33 cellular contexts compared by ENCODE assay signal in genomic region chr11:112266410-112266778, GRCh38. TPM values are rescaled to one million over a fixed set of nuclear protein-coding genes. Genes with fewer than 3 reads are reported as not detected.
"Had no signal": no experiment of that assay in that cellular context is flagged by ENCODE, and none has a peak within 500 bp of the region (broad histone marks: within the 10 kb centered on the region; RNA-seq: fewer than 3 reads in every experiment).

No MANE protein-coding gene starts in this region.

- H3K9me3 ChIP-seq: mucosa of descending colon, pancreas, psoas muscle, vagina had no signal

- H3K4me3 Mint-ChIP-seq: activated CD4-positive, alpha-beta T cell treated with anti-CD3 and anti-CD28 coated beads, Interleukin-2, amount 10 ng/mL, durations not matched to agents 24 days and 14 days; activated CD8-positive, alpha-beta memory T cell treated with anti-CD3 and anti-CD28 coated beads, Interleukin-2, amount 10 ng/mL, durations not matched to agents 7 days and 5 days; activated CD8-positive, alpha-beta T cell treated with anti-CD3 and anti-CD28 coated beads for 36 hours; activated naive CD8-positive, alpha-beta T cell treated with anti-CD3 and anti-CD28 coated beads, Interleukin-2, amount 50 U/mL, for 24 hours; activated T-helper 1 cell treated with anti-CD3 and anti-CD28 coated beads, Interleukin-12 subunit alpha, Interleukin-12 subunit beta, Interleukin-2, Interleukin-4 antibody, amounts not matched to agents 30 ng/mL and 10 ng/mL and 1 ng/mL, durations not matched to agents 14 hours and 24 hours and 36 hours; brain; immature natural killer cell; memory B cell; natural killer cell; stimulated activated naive B cell treated with anti-CD40 and anti-IgM and Interleukin-4, amounts not matched to agents 10 μg/mL and 1 μg/mL and 100 μg/mL, for 72 hours; type B pancreatic cell had no signal

- H3K9me3 Mint-ChIP-seq: activated CD4-positive, alpha-beta T cell treated with anti-CD3 and anti-CD28 coated beads, Interleukin-2, amount 10 ng/mL, durations not matched to agents 24 days and 14 days; activated CD8-positive, alpha-beta T cell treated with anti-CD3 and anti-CD28 coated beads for 36 hours; activated naive CD8-positive, alpha-beta T cell treated with anti-CD3 and anti-CD28 coated beads, Interleukin-2, amount 50 U/mL, for 24 hours; activated T-helper 1 cell treated with anti-CD3 and anti-CD28 coated beads, Interleukin-12 subunit alpha, Interleukin-12 subunit beta, Interleukin-2, Interleukin-4 antibody, amounts not matched to agents 30 ng/mL and 10 ng/mL and 1 ng/mL, durations not matched to agents 14 hours and 24 hours and 36 hours; brain; immature natural killer cell; memory B cell; natural killer cell; stimulated activated naive B cell treated with anti-CD40 and anti-IgM and Interleukin-4, amounts not matched to agents 10 μg/mL and 1 μg/mL and 100 μg/mL, for 72 hours; type B pancreatic cell had no signal

- H3K36me3 Mint-ChIP-seq: activated CD8-positive, alpha-beta memory T cell treated with anti-CD3 and anti-CD28 coated beads, Interleukin-2, amount 10 ng/mL, durations not matched to agents 7 days and 5 days; brain; memory B cell; natural killer cell; stimulated activated naive B cell treated with anti-CD40 and anti-IgM and Interleukin-4, amounts not matched to agents 10 μg/mL and 1 μg/mL and 100 μg/mL, for 72 hours; type B pancreatic cell had no signal

- DNase-seq: activated CD4-positive, alpha-beta T cell treated with anti-CD3 and anti-CD28 coated beads, Interleukin-2, amount 10 ng/mL, durations not matched to agents 24 days and 14 days; activated CD8-positive, alpha-beta memory T cell treated with anti-CD3 and anti-CD28 coated beads, Interleukin-2, amount 10 ng/mL, durations not matched to agents 7 days and 5 days; activated CD8-positive, alpha-beta T cell treated with anti-CD3 and anti-CD28 coated beads for 36 hours; activated gamma-delta T cell; activated naive CD4-positive, alpha-beta T cell treated with anti-CD3 and anti-CD28 coated beads, Interleukin-2, amount 50 U/mL, for 16 hours; activated naive CD8-positive, alpha-beta T cell treated with anti-CD3 and anti-CD28 coated beads, Interleukin-2, amount 50 U/mL, for 24 hours; anterior cingulate cortex; central memory CD4-positive, alpha-beta T cell; effector memory CD4-positive, alpha-beta T cell; foreskin keratinocyte; immature natural killer cell; mucosa of descending colon; natural killer cell; pancreas; psoas muscle; stimulated activated CD4-positive, alpha-beta T cell treated with anti-CD3 and anti-CD28 coated beads, Interleukin-2, amount 100 ng/mL, for 48 hours; stimulated activated CD8-positive, alpha-beta memory T cell treated with anti-CD3 and anti-CD28 coated beads, Interleukin-4, amount 100 ng/mL, for 48 hours; stimulated activated naive B cell treated with anti-CD40 and anti-IgM and Interleukin-4, amounts not matched to agents 10 μg/mL and 1 μg/mL and 100 μg/mL, for 72 hours had no signal

- FAIRE-seq: pancreas had no signal

- H3K4me1 ChIP-seq: foreskin keratinocyte, pancreas, psoas muscle, vagina had no signal

- ATAC-seq: activated CD4-positive, CD25-positive, alpha-beta regulatory T cell treated with anti-CD3 and anti-CD28 coated beads, Interleukin-2, amount 50 U/mL, for 24 hours; activated CD8-positive, alpha-beta memory T cell treated with anti-CD3 and anti-CD28 coated beads, Interleukin-2, amount 10 ng/mL, durations not matched to agents 7 days and 5 days; activated CD8-positive, alpha-beta T cell treated with anti-CD3 and anti-CD28 coated beads for 36 hours; activated naive CD8-positive, alpha-beta T cell treated with anti-CD3 and anti-CD28 coated beads, Interleukin-2, amount 50 U/mL, for 24 hours; foreskin keratinocyte; mucosa of descending colon; natural killer cell; psoas muscle; sciatic nerve; stimulated activated naive B cell treated with anti-CD40 and anti-IgM and Interleukin-4, amounts not matched to agents 10 μg/mL and 1 μg/mL and 100 μg/mL, for 72 hours had no signal

- H3K27ac Mint-ChIP-seq: activated CD4-positive, alpha-beta T cell treated with anti-CD3 and anti-CD28 coated beads, Interleukin-2, amount 10 ng/mL, durations not matched to agents 24 days and 14 days; activated CD8-positive, alpha-beta memory T cell treated with anti-CD3 and anti-CD28 coated beads, Interleukin-2, amount 10 ng/mL, durations not matched to agents 7 days and 5 days; activated CD8-positive, alpha-beta T cell treated with anti-CD3 and anti-CD28 coated beads for 36 hours; activated naive CD8-positive, alpha-beta T cell treated with anti-CD3 and anti-CD28 coated beads, Interleukin-2, amount 50 U/mL, for 24 hours; activated T-helper 1 cell treated with anti-CD3 and anti-CD28 coated beads, Interleukin-12 subunit alpha, Interleukin-12 subunit beta, Interleukin-2, Interleukin-4 antibody, amounts not matched to agents 30 ng/mL and 10 ng/mL and 1 ng/mL, durations not matched to agents 14 hours and 24 hours and 36 hours; brain; immature natural killer cell; memory B cell; natural killer cell; stimulated activated naive B cell treated with anti-CD40 and anti-IgM and Interleukin-4, amounts not matched to agents 10 μg/mL and 1 μg/mL and 100 μg/mL, for 72 hours; type B pancreatic cell had no signal

- H3K27ac ChIP-seq: foreskin keratinocyte, pancreas, psoas muscle, vagina, VCaP had no signal

- H3K4me1 Mint-ChIP-seq: activated CD4-positive, alpha-beta T cell treated with anti-CD3 and anti-CD28 coated beads, Interleukin-2, amount 10 ng/mL, durations not matched to agents 24 days and 14 days; activated CD8-positive, alpha-beta memory T cell treated with anti-CD3 and anti-CD28 coated beads, Interleukin-2, amount 10 ng/mL, durations not matched to agents 7 days and 5 days; activated naive CD8-positive, alpha-beta T cell treated with anti-CD3 and anti-CD28 coated beads, Interleukin-2, amount 50 U/mL, for 24 hours; brain; immature natural killer cell; natural killer cell had no signal

- H3K27me3 ChIP-seq: foreskin keratinocyte, pancreas, vagina had no signal

- H3K36me3 ChIP-seq: pancreas, vagina had no signal

- H3K4me3 ChIP-seq: mucosa of descending colon, pancreas, psoas muscle, vagina had no signal

- H3K27me3 Mint-ChIP-seq: activated CD4-positive, alpha-beta T cell treated with anti-CD3 and anti-CD28 coated beads, Interleukin-2, amount 10 ng/mL, durations not matched to agents 24 days and 14 days; activated CD8-positive, alpha-beta memory T cell treated with anti-CD3 and anti-CD28 coated beads, Interleukin-2, amount 10 ng/mL, durations not matched to agents 7 days and 5 days; activated CD8-positive, alpha-beta T cell treated with anti-CD3 and anti-CD28 coated beads for 36 hours; activated naive CD8-positive, alpha-beta T cell treated with anti-CD3 and anti-CD28 coated beads, Interleukin-2, amount 50 U/mL, for 24 hours; memory B cell; stimulated activated naive B cell treated with anti-CD40 and anti-IgM and Interleukin-4, amounts not matched to agents 10 μg/mL and 1 μg/mL and 100 μg/mL, for 72 hours; type B pancreatic cell had no signal

RNA-seq across cellular contexts. Expression of gene PLET1, which starts 5.7 kb away (rescaled TPM):
- total RNA-seq: activated CD4-positive, alpha-beta T cell treated with anti-CD3 and anti-CD28 coated beads, Interleukin-2, amount 10 ng/mL, durations not matched to agents 24 days and 14 days; activated CD8-positive, alpha-beta memory T cell treated with anti-CD3 and anti-CD28 coated beads, Interleukin-2, amount 10 ng/mL, durations not matched to agents 7 days and 5 days; activated CD8-positive, alpha-beta T cell treated with anti-CD3 and anti-CD28 coated beads for 36 hours; activated T-helper 1 cell treated with anti-CD3 and anti-CD28 coated beads, Interleukin-12 subunit alpha, Interleukin-12 subunit beta, Interleukin-2, Interleukin-4 antibody, amounts not matched to agents 30 ng/mL and 10 ng/mL and 1 ng/mL, durations not matched to agents 14 hours and 24 hours and 36 hours; dermis microvascular lymphatic vessel endothelial cell; foreskin keratinocyte; glomerular endothelial cell; kidney epithelial cell; lower leg skin; mucosa of descending colon; natural killer cell; pancreas; psoas muscle; sciatic nerve; T-helper 2 cell treated with Interferon-gamma antibody and Interleukin-4, amounts not matched to agents 100 ng/mL and 5 ng/mL, for 36 hours; temporal lobe; vagina had no signal
- polyA plus RNA-seq: esophagus, foreskin keratinocyte, immature natural killer cell, pancreas, psoas muscle had no signal
